Comparison of ENCODE assay signal across 8 cellular contexts in genomic region chr4:183398298-183399129, GRCh38. TPM values are rescaled to one million over a fixed set of nuclear protein-coding genes. Genes with fewer than 3 reads are reported as not detected.
DNase-seq lines count a peak whose midpoint lies in the region; ATAC-seq lines count a peak whose summit lies in the region.

No MANE protein-coding gene starts in this region.

- H3K4me3 Mint-ChIP-seq in CD4-positive, CD25-positive, alpha-beta regulatory T cell, result peak overlapping the region; percentile 83 to 93 (median 90)

- no peaks in the 10 kb centered on the region for H3K9me3 ChIP-seq in CD4-positive, CD25-positive, alpha-beta regulatory T cell (ENCODE audit: control insufficient read depth in 2 of 2, low read length in 2 of 2)

- H3K4me1 ChIP-seq in CD4-positive, CD25-positive, alpha-beta regulatory T cell (ENCODE audit: control insufficient read depth, insufficient read depth, low read length, poor library complexity, severe bottlenecking), result peaks cover 11% of the 10 kb centered on the region

- H3K4me1 Mint-ChIP-seq in CD4-positive, CD25-positive, alpha-beta regulatory T cell, result peaks cover 0 to 27% (median 13%) of the 10 kb centered on the region in 4 donors

- no peak overlapping the region for H3K27ac ChIP-seq in CD4-positive, CD25-positive, alpha-beta regulatory T cell (ENCODE audit: insufficient read depth, low read length, poor library complexity, severe bottlenecking)
- peak overlapping the region; percentile 71 for H3K27ac ChIP-seq in substantia nigra (ENCODE audit: low read depth, low read length, poor library complexity, severe bottlenecking)

- H3K9me3 Mint-ChIP-seq in CD4-positive, CD25-positive, alpha-beta regulatory T cell, result peaks cover 0 to 2% (median 0%) of the 10 kb centered on the region in 7 donors

- DNase-seq in CD4-positive, CD25-positive, alpha-beta regulatory T cell, result peak; percentile 33 to 68 (median 58)
- DNase-seq in RPMI8226, result peak; percentile 78
- DNase-seq in activated naive CD4-positive, alpha-beta T cell treated with Interleukin-2 at 50 U/mL for 16 hours, result peak; percentile 70
- peak; percentile 57 for DNase-seq in globus pallidus (ENCODE audit: low spot score)
- peak in 48 of 56 donors; percentile 6 to 76 (median 44) for DNase-seq in nucleus accumbens (lab: John Stamatoyannopoulos, UW)
- DNase-seq in substantia nigra (lab: John Stamatoyannopoulos, UW), result peak in 48 of 49 donors; percentile 5 to 72 (median 43)

- H3K27ac Mint-ChIP-seq in CD4-positive, CD25-positive, alpha-beta regulatory T cell, result peak overlapping the region in 2 of 3 donors; percentile 86 to 90

- no peaks in the 10 kb centered on the region for H3K36me3 Mint-ChIP-seq in CD4-positive, CD25-positive, alpha-beta regulatory T cell

- peak; percentile 79 to 80 for ATAC-seq in CD4-positive, CD25-positive, alpha-beta regulatory T cell (ENCODE audit: low read depth in 2 of 2)
- peak; percentile 89 for ATAC-seq in GM19328 (IDR thresholded peaks at IDR 0.05; ENCODE audit: unreplicated experiment)
- ATAC-seq in HG03460 (IDR thresholded peaks at IDR 0.05; ENCODE audit: unreplicated experiment), result peak; percentile 89

- H3K4me3 ChIP-seq in CD4-positive, CD25-positive, alpha-beta regulatory T cell (ENCODE audit: low read depth, low read length), result peak overlapping the region; percentile 40

- H3K36me3 ChIP-seq in CD4-positive, CD25-positive, alpha-beta regulatory T cell (ENCODE audit: control insufficient read depth, insufficient read depth, low read length), result no peaks in the 10 kb centered on the region

- peaks cover 3% of the 10 kb centered on the region for H3K27me3 ChIP-seq in CD4-positive, CD25-positive, alpha-beta regulatory T cell (ENCODE audit: control insufficient read depth, insufficient read depth, low read length)

- peaks cover 37% of the 10 kb centered on the region for H3K27me3 Mint-ChIP-seq in CD4-positive, CD25-positive, alpha-beta regulatory T cell

RNA-seq across cellular contexts. Expression of gene CDKN2AIP, which starts 45.9 kb away (rescaled TPM):
- 32.5 TPM for total RNA-seq in CD4-positive, CD25-positive, alpha-beta regulatory T cell
- polyA plus RNA-seq in CD4-positive, CD25-positive, alpha-beta regulatory T cell, result 10 to 100 TPM; 23.0 to 46.4 (median 36.1) TPM
